In genomic region chr2:173647681-173648350, GRCh38 we compare ENCODE assay signal across 16 cellular contexts.
DNase-seq lines count a peak whose midpoint lies in the region; TF ChIP-seq lines count a peak whose summit lies in the region.
"Had no signal": no experiment of that assay in that cellular context is flagged by ENCODE, and none has a peak within 500 bp of the region (broad histone marks: within the 10 kb centered on the region; RNA-seq: fewer than 3 reads in every experiment).

No MANE protein-coding gene starts in this region.

- H3K4me3 ChIP-seq in left ventricle myocardium inferior (no peak overlapping the region), suprapubic skin (no peak overlapping the region)

- no peak for TF ChIP-seq CTCF in left ventricle myocardium inferior (IDR thresholded peaks at IDR 0.05; ENCODE audit: borderline replicate concordance)
- TF ChIP-seq CTCF in suprapubic skin (IDR thresholded peaks at IDR 0.05) = no peak

- TF ChIP-seq POLR2A in suprapubic skin (IDR thresholded peaks at IDR 0.05) = no peak

- DNase-seq in GM04504 (ENCODE audit: low read depth) (peak; percentile 32), amniotic epithelial cell (ENCODE audit: low read depth) (peak; percentile 81), left ventricle myocardium inferior (no peak), suprapubic skin (ENCODE audit: low spot score in 2 of 2) (no peak), HCEC 1CT (no peak), medulla oblongata (ENCODE audit: extremely low spot score) (no peak), GM19240 (ENCODE audit: insufficient read length, low spot score) (no peak)
- DNase-seq: activated effector memory CD4-positive, alpha-beta T cell treated with Interleukin-2 at 50 U/mL for 16 hours; amniotic stem cell; cerebellar nuclear complex; naive B cell; NCI-H1048; NCI-H69; posterior cingulate gyrus; T1000 had no signal

- no peaks in the 10 kb centered on the region for H3K36me3 ChIP-seq in left ventricle myocardium inferior
- no peaks in the 10 kb centered on the region for H3K36me3 ChIP-seq in suprapubic skin

- H3K9me3 ChIP-seq in left ventricle myocardium inferior (replicated peaks) (no peaks in the 10 kb centered on the region), suprapubic skin (no peaks in the 10 kb centered on the region)

- H3K27ac ChIP-seq in left ventricle myocardium inferior (replicated peaks) (peak overlapping the region; percentile 30), suprapubic skin (peak overlapping the region; percentile 34)
- H3K27ac ChIP-seq: KMS-11 had no signal

- H3K27me3 ChIP-seq in left ventricle myocardium inferior (ENCODE audit: low read depth) (peaks cover 6% of the 10 kb centered on the region), suprapubic skin (no peaks in the 10 kb centered on the region)

- intact Hi-C loops in left ventricle myocardium inferior (cut with micrococcal nuclease) = no loop called here

- TF ChIP-seq EP300 in suprapubic skin (IDR thresholded peaks at IDR 0.05) = no peak

- 75% methylated on average over 8 of the region's 8 CpGs for WGBS in suprapubic skin

- H3K4me1 ChIP-seq in left ventricle myocardium inferior (no peaks in the 10 kb centered on the region), suprapubic skin (peaks cover 18% of the 10 kb centered on the region)

Comparison
In these comparisons a context has a peak if more than half of its experiments do, and no peak if none do; other contexts are left out.
1. DNase-seq: peak in GM04504 (single experiment) and amniotic epithelial cell (single experiment); none in left ventricle myocardium inferior (single experiment), suprapubic skin (0 of 2), HCEC 1CT (single experiment), medulla oblongata (single experiment) and GM19240 (single experiment).